1 cellular context compared by ENCODE assay signal in the genomic region with DNA sequence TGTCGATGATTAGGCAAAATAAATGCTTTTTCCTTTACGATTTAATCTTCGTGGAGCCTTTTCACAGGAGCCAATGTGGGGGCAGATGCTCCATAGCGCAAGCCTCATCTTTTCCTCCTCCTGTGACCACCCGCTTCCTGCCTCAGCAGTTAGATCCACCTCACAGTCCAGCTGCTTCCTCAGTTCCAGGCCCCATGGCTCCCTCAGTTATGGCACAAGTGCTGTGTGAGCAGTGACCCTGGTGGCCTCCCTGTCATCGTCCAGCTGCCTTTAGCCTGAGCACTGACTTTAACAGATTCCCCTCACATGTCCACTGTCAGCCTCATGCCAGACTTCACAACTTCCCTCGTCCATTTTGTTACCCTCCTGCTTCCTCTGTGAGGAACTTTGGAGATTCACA.
TF ChIP-seq lines count a peak whose summit lies in the region.

No MANE protein-coding gene starts in this region.

TF ChIP-seq in WTC11, 78 proteins besides CTCF, POLR2A, EP300 and RAD21 (continued from another document):
- TF ChIP-seq, protein P1, sequence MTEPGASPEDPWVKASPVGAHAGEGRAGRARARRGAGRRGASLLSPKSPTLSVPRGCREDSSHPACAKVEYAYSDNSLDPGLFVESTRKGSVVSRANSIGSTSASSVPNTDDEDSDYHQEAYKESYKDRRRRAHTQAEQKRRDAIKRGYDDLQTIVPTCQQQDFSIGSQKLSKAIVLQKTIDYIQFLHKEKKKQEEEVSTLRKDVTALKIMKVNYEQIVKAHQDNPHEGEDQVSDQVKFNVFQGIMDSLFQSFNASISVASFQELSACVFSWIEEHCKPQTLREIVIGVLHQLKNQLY (CRISPR knock-in tag; IDR thresholded peaks at IDR 0.05): no peak
- TF ChIP-seq STAT6 (CRISPR knock-in tag; conservative IDR thresholded peaks at IDR 0.05; ENCODE audit: low read depth): no peak
